1 cellular context compared by ENCODE assay signal in genomic region chr2:74571058-74571457, GRCh38.
TF ChIP-seq lines count a peak whose summit lies in the region.

No MANE protein-coding gene starts in this region.

TF ChIP-seq in IMR-90, 13 proteins besides CTCF, POLR2A, EP300 and RAD21 (continued from another document):
- TF ChIP-seq RFX5 (IDR thresholded peaks at IDR 0.05; ENCODE audit: low read depth, low read length), result no peak
- TF ChIP-seq CHD1 (IDR thresholded peaks at IDR 0.05; ENCODE audit: low read depth, low read length), result no peak
- no peak for TF ChIP-seq RCOR1 (IDR thresholded peaks at IDR 0.05; ENCODE audit: insufficient replicate concordance, low read length)
- TF ChIP-seq ELK1 (IDR thresholded peaks at IDR 0.05; ENCODE audit: borderline replicate concordance, low read depth, low read length), result no peak
- TF ChIP-seq USF2 (IDR thresholded peaks at IDR 0.05; ENCODE audit: low read depth, low read length), result no peak
- TF ChIP-seq CEBPB (IDR thresholded peaks at IDR 0.05; ENCODE audit: low read depth, low read length), result no peak
- TF ChIP-seq MAFK (IDR thresholded peaks at IDR 0.05; ENCODE audit: low read depth, low read length), result no peak
- TF ChIP-seq NFE2L2 (IDR thresholded peaks at IDR 0.05; ENCODE audit: low read depth, low read length), result no peak
- no peak for TF ChIP-seq MXI1 (IDR thresholded peaks at IDR 0.05; ENCODE audit: borderline replicate concordance, low read depth, low read length)
- TF ChIP-seq SMC3 (IDR thresholded peaks at IDR 0.05; ENCODE audit: low read depth, low read length), result no peak
- TF ChIP-seq MAZ (IDR thresholded peaks at IDR 0.05; ENCODE audit: borderline replicate concordance, low read depth, low read length), result no peak
